In the genomic region with DNA sequence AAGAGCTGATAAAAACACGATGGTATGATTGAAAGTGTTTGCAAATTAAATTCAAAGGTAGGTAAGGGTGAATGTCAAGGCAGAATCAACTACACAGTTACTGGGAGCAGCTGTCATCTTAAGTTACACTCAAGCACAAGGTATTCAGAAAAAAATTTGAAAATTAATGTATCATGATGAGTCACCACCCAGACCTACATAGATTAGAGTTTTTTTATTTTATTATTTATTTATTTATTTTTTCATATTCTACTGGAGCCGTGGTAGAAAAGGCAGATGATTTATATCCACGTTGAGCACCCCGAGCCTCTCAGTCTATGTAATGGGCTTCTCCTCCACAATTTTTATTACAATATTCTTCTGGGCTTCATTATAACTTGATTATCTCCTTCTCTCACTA, we compare ENCODE assay signal across 32 cellular contexts.
A peak's percentile ranks its signal among the peaks of the same experiment; 100 is the strongest.
DNase-seq lines count a peak whose midpoint lies in the region; ATAC-seq, FAIRE-seq and TF ChIP-seq lines count a peak whose summit lies in the region.
"Had no signal": no experiment of that assay in that cellular context is flagged by ENCODE, and none has a peak within 500 bp of the region (broad histone marks: within the 10 kb centered on the region; RNA-seq: fewer than 3 reads in every experiment).

No MANE protein-coding gene starts in this region.

- H3K27me3 Mint-ChIP-seq in activated CD4-positive, alpha-beta memory T cell treated with anti-CD3 and anti-CD28 coated beads, Interleukin-2, amount 10 ng/mL, durations not matched to agents 7 days and 5 days: no peaks in the 10 kb centered on the region
- peaks cover 0 to 1% (median 0%) of the 10 kb centered on the region in 3 donors for H3K27me3 Mint-ChIP-seq in CD14-positive monocyte (ENCODE audit: low read depth in 3 of 3)
- H3K27me3 Mint-ChIP-seq: activated CD4-positive, alpha-beta memory T cell treated with anti-CD3 and anti-CD28 coated beads for 36 hours; effector memory CD8-positive, alpha-beta T cell; progenitor cell of endocrine pancreas; T-helper 17 cell had no signal

- peak; percentile 82 for ATAC-seq in SK-N-SH treated with all-trans-retinoic acid at 6 μM for 48 hours
- ATAC-seq: activated CD4-positive, CD25-positive, alpha-beta regulatory T cell treated with anti-CD3 and anti-CD28 coated beads, Interleukin-2, amount 50 U/mL, for 24 hours; effector memory CD8-positive, alpha-beta T cell; esophagus mucosa; gastroesophageal sphincter; lower lobe of right lung; naive thymus-derived CD8-positive, alpha-beta T cell; T-helper 17 cell had no signal

- POLR2A ChIA-PET in activated CD4-positive, alpha-beta memory T cell treated with anti-CD3 and anti-CD28 coated beads, Interleukin-2, amount 10 ng/mL, durations not matched to agents 7 days and 5 days (lab: Charles Lee): no interaction called here

- H3K27ac Mint-ChIP-seq in activated CD4-positive, alpha-beta memory T cell treated with anti-CD3 and anti-CD28 coated beads, Interleukin-2, amount 10 ng/mL, durations not matched to agents 7 days and 5 days: no peak overlapping the region
- H3K27ac Mint-ChIP-seq in CD14-positive monocyte: no peak overlapping the region
- H3K27ac Mint-ChIP-seq: activated CD4-positive, alpha-beta memory T cell treated with anti-CD3 and anti-CD28 coated beads for 36 hours; activated naive CD4-positive, alpha-beta T cell treated with anti-CD3 and anti-CD28 coated beads for 36 hours; activated T-helper 1 cell treated with anti-CD3 and anti-CD28 coated beads, Interleukin-12 subunit alpha, Interleukin-12 subunit beta, Interleukin-2, Interleukin-4 antibody, amounts not matched to agents 30 ng/mL and 10 ng/mL and 1 ng/mL, durations not matched to agents 14 hours and 24 hours and 36 hours; effector memory CD8-positive, alpha-beta T cell; naive thymus-derived CD8-positive, alpha-beta T cell; progenitor cell of endocrine pancreas; T-helper 17 cell had no signal

- no peaks in the 10 kb centered on the region for H3K9me3 Mint-ChIP-seq in activated CD4-positive, alpha-beta memory T cell treated with anti-CD3 and anti-CD28 coated beads, Interleukin-2, amount 10 ng/mL, durations not matched to agents 7 days and 5 days
- peaks cover 0 to 3% (median 0%) of the 10 kb centered on the region in 7 donors for H3K9me3 Mint-ChIP-seq in CD14-positive monocyte

- H3K4me3 ChIP-seq in epithelial cell of esophagus (ENCODE audit: low read length) (no peak overlapping the region), retinal pigment epithelial cell (ENCODE audit: low read length) (no peak overlapping the region)
- H3K4me3 ChIP-seq: adrenal gland, BLaER1, gastroesophageal sphincter, HAP-1, lower lobe of right lung, sigmoid colon, tibial artery had no signal

- no peaks in the 10 kb centered on the region for H3K36me3 Mint-ChIP-seq in activated CD4-positive, alpha-beta memory T cell treated with anti-CD3 and anti-CD28 coated beads, Interleukin-2, amount 10 ng/mL, durations not matched to agents 7 days and 5 days (ENCODE audit: low read depth)
- H3K36me3 Mint-ChIP-seq in CD14-positive monocyte: no peaks in the 10 kb centered on the region
- H3K36me3 Mint-ChIP-seq: activated CD4-positive, alpha-beta memory T cell treated with anti-CD3 and anti-CD28 coated beads for 36 hours; naive thymus-derived CD8-positive, alpha-beta T cell had no signal

- no peak overlapping the region for H3K4me3 Mint-ChIP-seq in activated CD4-positive, alpha-beta memory T cell treated with anti-CD3 and anti-CD28 coated beads, Interleukin-2, amount 10 ng/mL, durations not matched to agents 7 days and 5 days
- no peak overlapping the region for H3K4me3 Mint-ChIP-seq in CD14-positive monocyte
- H3K4me3 Mint-ChIP-seq: activated CD4-positive, alpha-beta memory T cell treated with anti-CD3 and anti-CD28 coated beads for 36 hours; activated naive CD4-positive, alpha-beta T cell treated with anti-CD3 and anti-CD28 coated beads for 36 hours; activated T-helper 1 cell treated with anti-CD3 and anti-CD28 coated beads, Interleukin-12 subunit alpha, Interleukin-12 subunit beta, Interleukin-2, Interleukin-4 antibody, amounts not matched to agents 30 ng/mL and 10 ng/mL and 1 ng/mL, durations not matched to agents 14 hours and 24 hours and 36 hours; effector memory CD8-positive, alpha-beta T cell; naive thymus-derived CD8-positive, alpha-beta T cell; T-helper 17 cell had no signal

- H3K4me1 Mint-ChIP-seq in activated CD4-positive, alpha-beta memory T cell treated with anti-CD3 and anti-CD28 coated beads, Interleukin-2, amount 10 ng/mL, durations not matched to agents 7 days and 5 days: no peaks in the 10 kb centered on the region
- no peaks in the 10 kb centered on the region for H3K4me1 Mint-ChIP-seq in CD14-positive monocyte
- H3K4me1 Mint-ChIP-seq: naive thymus-derived CD8-positive, alpha-beta T cell; T-helper 17 cell had no signal

- FAIRE-seq in HTR-8/SVneo (lab: Jason Lieb, UNC): no peak
- FAIRE-seq: colon, GM12892 had no signal

- DNase-seq in HTR-8/SVneo (ENCODE audit: insufficient read length, low spot score) (peak; percentile 10), epithelial cell of esophagus (ENCODE audit: low read depth) (peak; percentile 62), retinal pigment epithelial cell (ENCODE audit: low read depth) (peak; percentile 70), NCI-H774 (lab: John Stamatoyannopoulos, UW) (no peak), CD14-positive monocyte (ENCODE audit: low spot score) (no peak)
- DNase-seq in activated CD4-positive, alpha-beta memory T cell treated with anti-CD3 and anti-CD28 coated beads, Interleukin-2, amount 10 ng/mL, durations not matched to agents 7 days and 5 days: no peak
- DNase-seq: activated CD4-positive, alpha-beta memory T cell treated with anti-CD3 and anti-CD28 coated beads for 36 hours; activated CD8-positive, alpha-beta memory T cell treated with anti-CD3 and anti-CD28 coated beads, Interleukin-2, amount 50 U/mL, for 4 hours; activated naive CD4-positive, alpha-beta T cell treated with anti-CD3 and anti-CD28 coated beads for 36 hours; adrenal gland; effector memory CD8-positive, alpha-beta T cell; hippocampal formation; Kasumi-1; lower lobe of right lung; midbrain; naive thymus-derived CD8-positive, alpha-beta T cell; NCI-H146; sigmoid colon; stimulated activated CD4-positive, alpha-beta T cell treated with anti-CD3 and anti-CD28 coated beads, Interleukin-12 subunit alpha, Interleukin-12 subunit beta, amount 100 ng/mL, for 4 hours; stimulated activated CD4-positive, alpha-beta T cell treated with anti-CD3 and anti-CD28 coated beads, Interleukin-4, amount 100 ng/mL, for 1 hour; T-helper 17 cell; tibial artery had no signal

- TF ChIP-seq CTCF in epithelial cell of esophagus (IDR thresholded peaks at IDR 0.05; ENCODE audit: insufficient read depth, low read depth, low read length, missing control alignments) (no peak), retinal pigment epithelial cell (conservative IDR thresholded peaks at IDR 0.05; ENCODE audit: low read depth, low read length) (no peak), CD14-positive monocyte (IDR thresholded peaks at IDR 0.05) (no peak)

- CTCF ChIA-PET in activated CD4-positive, alpha-beta memory T cell treated with anti-CD3 and anti-CD28 coated beads, Interleukin-2, amount 10 ng/mL, durations not matched to agents 7 days and 5 days (lab: Charles Lee): no interaction called here

- intact Hi-C loops in CD14-positive monocyte (cut with micrococcal nuclease): no loop called here

TF ChIP-seq in SK-N-SH treated with all-trans-retinoic acid at 6 μM for 48 hours, 23 proteins besides CTCF, POLR2A, EP300 and RAD21:
- peak; percentile 80 for TF ChIP-seq ISL1 (CRISPR knock-in tag; IDR thresholded peaks at IDR 0.05)
- 0 out of 2 replicates have a peak, but pooled peaks have one; percentile 35 for TF ChIP-seq TOX (CRISPR knock-in tag; IDR thresholded peaks at IDR 0.05; ENCODE audit: borderline replicate concordance)
- no peak for TF ChIP-seq OSR1 (CRISPR knock-in tag; IDR thresholded peaks at IDR 0.05)
- TF ChIP-seq ZC3H10 (CRISPR knock-in tag; IDR thresholded peaks at IDR 0.05): peak; percentile 52; the same call in 1 of the 2 replicates
- TF ChIP-seq, protein P1, sequence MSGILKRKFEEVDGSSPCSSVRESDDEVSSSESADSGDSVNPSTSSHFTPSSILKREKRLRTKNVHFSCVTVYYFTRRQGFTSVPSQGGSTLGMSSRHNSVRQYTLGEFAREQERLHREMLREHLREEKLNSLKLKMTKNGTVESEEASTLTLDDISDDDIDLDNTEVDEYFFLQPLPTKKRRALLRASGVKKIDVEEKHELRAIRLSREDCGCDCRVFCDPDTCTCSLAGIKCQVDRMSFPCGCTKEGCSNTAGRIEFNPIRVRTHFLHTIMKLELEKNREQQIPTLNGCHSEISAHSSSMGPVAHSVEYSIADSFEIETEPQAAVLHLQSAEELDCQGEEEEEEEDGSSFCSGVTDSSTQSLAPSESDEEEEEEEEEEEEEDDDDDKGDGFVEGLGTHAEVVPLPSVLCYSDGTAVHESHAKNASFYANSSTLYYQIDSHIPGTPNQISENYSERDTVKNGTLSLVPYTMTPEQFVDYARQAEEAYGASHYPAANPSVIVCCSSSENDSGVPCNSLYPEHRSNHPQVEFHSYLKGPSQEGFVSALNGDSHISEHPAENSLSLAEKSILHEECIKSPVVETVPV (CRISPR knock-in tag; IDR thresholded peaks at IDR 0.05): no peak
- TF ChIP-seq RARB (CRISPR knock-in tag; IDR thresholded peaks at IDR 0.05): no peak

Comparison
In these comparisons a context has a peak if more than half of its experiments do, and no peak if none do; other contexts are left out.
1. DNase-seq: peak in HTR-8/SVneo (single experiment), epithelial cell of esophagus (single experiment) and retinal pigment epithelial cell (single experiment); none in NCI-H774 (single experiment), activated CD4-positive, alpha-beta memory T cell treated with anti-CD3 and anti-CD28 coated beads, Interleukin-2, amount 10 ng/mL, durations not matched to agents 7 days and 5 days (single experiment) and CD14-positive monocyte (single experiment).